In the genomic region with DNA sequence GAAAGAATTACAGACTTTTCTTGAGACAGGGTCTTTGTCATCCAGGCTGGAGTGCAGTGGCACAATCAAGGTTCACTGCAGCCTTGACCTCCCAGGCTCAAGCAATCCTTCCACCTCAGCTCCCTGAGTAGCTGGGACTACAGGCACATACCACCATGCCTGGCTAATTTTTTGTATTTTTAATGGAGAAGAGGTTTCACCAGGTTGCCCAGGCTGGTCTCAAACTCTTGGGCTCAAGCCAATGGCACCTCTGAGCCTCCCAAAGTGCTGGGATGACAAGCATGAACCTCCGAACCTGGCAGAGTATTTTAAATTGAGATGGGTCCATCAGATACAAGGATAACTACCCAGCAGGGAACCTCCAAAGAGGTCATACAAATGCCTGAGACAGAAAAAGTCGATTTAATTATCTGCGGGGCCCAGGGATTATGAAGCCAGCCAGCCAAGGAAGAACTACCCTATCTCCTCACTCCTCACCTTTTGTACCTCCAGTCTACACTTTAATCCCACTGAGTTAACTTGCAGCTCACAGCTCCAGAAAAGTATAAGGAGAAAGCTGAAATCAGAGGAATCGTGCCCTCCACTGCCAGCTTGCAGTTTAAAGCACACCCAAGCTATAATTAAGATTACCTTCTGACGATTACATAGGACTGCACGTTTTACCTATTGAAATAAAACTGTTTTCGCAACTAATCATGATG, we compare ENCODE assay signal across 17 cellular contexts. TPM values are rescaled to one million over a fixed set of nuclear protein-coding genes. Genes with fewer than 3 reads are reported as not detected.
DNase-seq lines count a peak whose midpoint lies in the region; ATAC-seq, FAIRE-seq and TF ChIP-seq lines count a peak whose summit lies in the region.
"Had no signal": no experiment of that assay in that cellular context is flagged by ENCODE, and none has a peak within 500 bp of the region (broad histone marks: within the 10 kb centered on the region; RNA-seq: fewer than 3 reads in every experiment).

No MANE protein-coding gene starts in this region.

- no peaks in the 10 kb centered on the region for H3K27me3 ChIP-seq in astrocyte (ENCODE audit: insufficient read depth, low read length)
- H3K27me3 ChIP-seq: BE2C, brain microvascular endothelial cell, SJSA1, suprapubic skin had no signal

- no peak overlapping the region; the same call in 1 of the 2 replicates for H3K4me3 Mint-ChIP-seq in HFFc6
- no peak overlapping the region for H3K4me3 Mint-ChIP-seq in astrocyte (ENCODE audit: unreplicated experiment)

- CTCF ChIA-PET in A549 (lab: Yijun Ruan, JAX), result no interaction called here

- no peak for TF ChIP-seq EP300 in A549 (IDR thresholded peaks at IDR 0.05)

- TF ChIP-seq POLR2A in A549 (IDR thresholded peaks at IDR 0.05; ENCODE audit: low read length), result no peak

- peaks cover 69% of the 10 kb centered on the region for H4K20me1 ChIP-seq in astrocyte (ENCODE audit: insufficient read depth, low read length)

- H3K9me3 ChIP-seq in A549, result no peaks in the 10 kb centered on the region
- H3K9me3 ChIP-seq in astrocyte (ENCODE audit: insufficient read depth, low read depth, low read length), result no peaks in the 10 kb centered on the region
- no peaks in the 10 kb centered on the region for H3K9me3 ChIP-seq in mucosa of descending colon
- H3K9me3 ChIP-seq: BE2C, prostate gland, SJSA1, suprapubic skin had no signal

- no peak for FAIRE-seq in A549 (lab: Jason Lieb, UNC)
- no peak for FAIRE-seq in astrocyte (lab: Jason Lieb, UNC)
- FAIRE-seq: TTC549 had no signal

- H3K4me1 ChIP-seq in A549 (peaks cover 21% of the 10 kb centered on the region), astrocyte (ENCODE audit: insufficient read depth, low read length) (peaks cover 8% of the 10 kb centered on the region), mucosa of descending colon (ENCODE audit: low read depth) (no peaks in the 10 kb centered on the region)
- H3K4me1 ChIP-seq: BE2C, prostate gland, SJSA1, suprapubic skin had no signal

- H3K36me3 Mint-ChIP-seq in HFFc6 (ENCODE audit: low read depth) (peaks cover 51% of the 10 kb centered on the region), astrocyte (ENCODE audit: low read depth, unreplicated experiment) (peaks cover 28% of the 10 kb centered on the region)

- peaks cover 28% of the 10 kb centered on the region for H3K79me2 ChIP-seq in astrocyte (ENCODE audit: insufficient read depth, low read length)

- H3K4me2 ChIP-seq in A549 (no peak overlapping the region), astrocyte (ENCODE audit: low read length) (no peak overlapping the region)

- no peak overlapping the region for H2AFZ ChIP-seq in astrocyte (ENCODE audit: low read depth, low read length)

- H3K27me3 Mint-ChIP-seq in HFFc6 (ENCODE audit: insufficient read depth) (peaks cover 20% of the 10 kb centered on the region), astrocyte (ENCODE audit: low read depth, unreplicated experiment) (no peaks in the 10 kb centered on the region)

- H3K27ac Mint-ChIP-seq in HFFc6 (peak overlapping the region; percentile 67), astrocyte (ENCODE audit: unreplicated experiment) (peak overlapping the region; percentile 34)

- H3K9ac ChIP-seq in astrocyte (ENCODE audit: low read length), result no peak overlapping the region

- TF ChIP-seq CTCF in A549 (IDR thresholded peaks at IDR 0.05) (no peak), HFFc6 (IDR thresholded peaks at IDR 0.05) (no peak), astrocyte (IDR thresholded peaks at IDR 0.05; ENCODE audit: insufficient read depth, low read depth, low read length) (no peak), GM10266 (IDR thresholded peaks at IDR 0.05; ENCODE audit: control insufficient read depth, insufficient read depth, low read depth, missing control alignments) (no peak), mucosa of descending colon (IDR thresholded peaks at IDR 0.05) (no peak)

- ATAC-seq in A549, result no peak
- ATAC-seq in GM21367 (IDR thresholded peaks at IDR 0.05; ENCODE audit: unreplicated experiment), result no peak
- no peak for ATAC-seq in mucosa of descending colon
- ATAC-seq: HCT116, left lobe of liver had no signal

- H3K4me1 Mint-ChIP-seq in HFFc6 (ENCODE audit: low read depth) (peaks cover 45% of the 10 kb centered on the region), astrocyte (ENCODE audit: low read depth, unreplicated experiment) (peaks cover 31% of the 10 kb centered on the region)

- TF ChIP-seq RAD21 in A549 (conservative IDR thresholded peaks at IDR 0.05 in 1 of 2, IDR thresholded peaks at IDR 0.05 in 1 of 2), result no peak

- H3K4me3 ChIP-seq in A549, result no peak overlapping the region
- H3K4me3 ChIP-seq in astrocyte (ENCODE audit: insufficient read depth, low read depth, low read length), result no peak overlapping the region
- no peak overlapping the region for H3K4me3 ChIP-seq in mucosa of descending colon
- H3K4me3 ChIP-seq: prostate gland, SJSA1, suprapubic skin had no signal

- DNase-seq in A549 (ENCODE audit: low read depth in 1 of 2, low spot score in 1 of 2), result no peak
- no peak for DNase-seq in HFFc6
- DNase-seq in astrocyte (ENCODE audit: low read depth), result no peak
- DNase-seq in GM10266 (ENCODE audit: extremely low spot score), result no peak
- DNase-seq in mucosa of descending colon, result no peak
- DNase-seq: activated naive CD4-positive, alpha-beta T cell; BE2C; brain microvascular endothelial cell; NCI-H1417; NK-92 treated with Interleukin-12 subunit alpha and Interleukin-12 subunit beta, amount 100 ng/mL, for 24 hours had no signal

- H3K36me3 ChIP-seq in astrocyte (ENCODE audit: insufficient read depth, low read length) (peaks cover 60% of the 10 kb centered on the region), mucosa of descending colon (ENCODE audit: low read depth) (peaks cover 10% of the 10 kb centered on the region)

- H3K9me3 Mint-ChIP-seq in HFFc6 (no peaks in the 10 kb centered on the region), astrocyte (ENCODE audit: unreplicated experiment) (no peaks in the 10 kb centered on the region)

- intact Hi-C loops in mucosa of descending colon (cut with DNase I, micrococcal nuclease), result no loop called here

- WGBS in A549 (ENCODE audit: missing lambda C conversion rate), result 91% methylated on average over 7 of the region's 7 CpGs

- POLR2A ChIA-PET in A549 (lab: Yijun Ruan, JAX), result interaction anchor here (1.0 kb wide), 1 partner anchor 8 kb away, joined by 5 read pairs; a partner anchor contains a TSS

- H3K27ac ChIP-seq in A549 (no peak overlapping the region), astrocyte (ENCODE audit: low read depth, low read length) (no peak overlapping the region)
- H3K27ac ChIP-seq: brain microvascular endothelial cell, prostate gland, SJSA1, suprapubic skin had no signal

TF ChIP-seq in A549, 52 proteins besides CTCF, POLR2A, EP300 and RAD21:
- TF ChIP-seq RFX5 (IDR thresholded peaks at IDR 0.05) (no peak), CHD2 (IDR thresholded peaks at IDR 0.05; ENCODE audit: low read length, partially characterized antibody) (no peak), FOSB (CRISPR knock-in tag; IDR thresholded peaks at IDR 0.05) (no peak), JUNB (IDR thresholded peaks at IDR 0.05) (no peak), MAFK (IDR thresholded peaks at IDR 0.05; ENCODE audit: partially characterized antibody) (no peak), RARB (CRISPR knock-in tag; IDR thresholded peaks at IDR 0.05) (peak; percentile 6; the same call in 1 of the 2 replicates), POLR2AphosphoS2 (conservative IDR thresholded peaks at IDR 0.05; ENCODE audit: low read length) (peak; percentile 41; the same call in 1 of the 2 replicates), HOXA7 (CRISPR knock-in tag; IDR thresholded peaks at IDR 0.05) (peak; percentile 58), CHD4 (IDR thresholded peaks at IDR 0.05; ENCODE audit: borderline replicate concordance) (no peak)
- TF ChIP-seq, protein P1, sequence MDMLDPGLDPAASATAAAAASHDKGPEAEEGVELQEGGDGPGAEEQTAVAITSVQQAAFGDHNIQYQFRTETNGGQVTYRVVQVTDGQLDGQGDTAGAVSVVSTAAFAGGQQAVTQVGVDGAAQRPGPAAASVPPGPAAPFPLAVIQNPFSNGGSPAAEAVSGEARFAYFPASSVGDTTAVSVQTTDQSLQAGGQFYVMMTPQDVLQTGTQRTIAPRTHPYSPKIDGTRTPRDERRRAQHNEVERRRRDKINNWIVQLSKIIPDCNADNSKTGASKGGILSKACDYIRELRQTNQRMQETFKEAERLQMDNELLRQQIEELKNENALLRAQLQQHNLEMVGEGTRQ (IDR thresholded peaks at IDR 0.05), result no peak

RNA-seq across cellular contexts. Expression of a gene that starts 8.1 kb away (rescaled TPM):
- polyA plus RNA-seq in A549 (2011; rRNA removed) (4,402 and 4,948 TPM in 2 replicates), A549 (2017; fragmentation: RNase III; extraction: RNeasy Plus Mini Kit Qiagen cat#74134 plus additional on column Dnase treatment) (2,762 to 2,921 TPM (median 2,809 TPM) in 3 replicates)
- polyA plus RNA-seq in A549 (2012; cell fraction: cytosol; rRNA removed), result 770 and 800 TPM in 2 replicates
- polyA plus RNA-seq in A549 (2012; cell fraction: nucleus; rRNA removed), result 99.3 and 104 TPM in 2 replicates
- polyA minus RNA-seq in A549 (2011; rRNA and poly(A)+ RNA removed), result 453 and 718 TPM in 2 replicates
- total RNA-seq in HFFc6 (2021; fragmentation: NEBNext Ultra II Directional; extraction: Animal tissue kit (Norgen Biotek cat#: 25700)), result 1,000 to 10,000 TPM in 4 of 6 experiments, 100 to 1,000 TPM in 2; 854 to 1,142 (median 1,034) TPM
- total RNA-seq in astrocyte (981 and 1,090 TPM in 2 replicates), mucosa of descending colon (100 to 1,000 TPM; 785 to 853 (median 837) TPM)

RNA-seq across cellular contexts. Expression of a gene that starts 14.2 kb away (rescaled TPM):
- polyA plus RNA-seq in A549 (2011; rRNA removed), result 5.7 and 5.9 TPM in 2 replicates
- 0.63 and 0.82 TPM in 2 replicates for polyA plus RNA-seq in A549 (2012; cell fraction: cytosol; rRNA removed)
- polyA plus RNA-seq in A549 (2012; cell fraction: nucleus; rRNA removed), result 0.34 and 0.40 TPM in 2 replicates
- 3.3 to 5.7 TPM (median 5.2 TPM) in 3 replicates for polyA plus RNA-seq in A549 (2017; fragmentation: RNase III; extraction: RNeasy Plus Mini Kit Qiagen cat#74134 plus additional on column Dnase treatment)
- polyA minus RNA-seq in A549 (2011; rRNA and poly(A)+ RNA removed), result 3.6 and 4.7 TPM in 2 replicates
- total RNA-seq in HFFc6 (2021; fragmentation: NEBNext Ultra II Directional; extraction: Animal tissue kit (Norgen Biotek cat#: 25700)), result 1 to 10 TPM; 1.4 to 3.7 (median 3.4) TPM
- 0.96 and 1.0 TPM in 2 replicates for total RNA-seq in astrocyte
- total RNA-seq in mucosa of descending colon, result 1 to 10 TPM; 1.7 to 6.3 (median 3.5) TPM

RNA-seq across cellular contexts. Expression of a gene that starts 28.8 kb away (rescaled TPM):
- polyA plus RNA-seq in A549 (2011; rRNA removed) (84.3 and 107 TPM in 2 replicates), A549 (2017; fragmentation: RNase III; extraction: RNeasy Plus Mini Kit Qiagen cat#74134 plus additional on column Dnase treatment) (51.5 to 63.3 TPM (median 60.0 TPM) in 3 replicates)
- polyA plus RNA-seq in A549 (2012; cell fraction: cytosol; rRNA removed), result 15.5 and 16.3 TPM in 2 replicates
- 20.1 and 35.7 TPM in 2 replicates for polyA plus RNA-seq in A549 (2012; cell fraction: nucleus; rRNA removed)
- polyA minus RNA-seq in A549 (2011; rRNA and poly(A)+ RNA removed), result 23.7 and 32.4 TPM in 2 replicates
- total RNA-seq in HFFc6 (2021; fragmentation: NEBNext Ultra II Directional; extraction: Animal tissue kit (Norgen Biotek cat#: 25700)), result 100 to 1,000 TPM in 1 of 6 experiments, 10 to 100 TPM in 5; 81.7 to 103 (median 88.3) TPM
- total RNA-seq in astrocyte (65.6 and 70.3 TPM in 2 replicates), mucosa of descending colon (100 to 1,000 TPM in 1 of 3 donors, 10 to 100 TPM in 2; 89.7 to 111 (median 97.9) TPM)
